ENCODE assay signal across 37 cellular contexts in the genomic region with DNA sequence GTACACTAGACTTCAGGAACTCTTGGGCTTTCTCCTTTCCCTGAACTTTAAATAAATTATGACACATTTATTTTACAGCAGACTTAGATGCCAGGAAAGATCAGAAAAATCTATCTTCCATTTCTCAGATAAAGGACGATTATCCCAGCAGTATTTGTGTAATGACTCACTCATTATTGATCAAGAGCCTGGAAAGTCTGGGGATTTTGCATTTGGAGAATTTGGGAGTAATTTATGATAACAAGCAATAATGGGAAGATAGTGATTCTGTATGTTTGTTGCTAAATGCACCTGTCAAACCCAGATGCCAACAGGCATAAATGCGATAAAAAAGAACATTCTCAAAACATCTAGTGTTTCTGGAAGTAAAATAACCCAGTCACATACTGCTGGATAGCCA.
DNase-seq lines count a peak whose midpoint lies in the region; ATAC-seq, FAIRE-seq and TF ChIP-seq lines count a peak whose summit lies in the region.
"Had no signal": no experiment of that assay in that cellular context is flagged by ENCODE, and none has a peak within 500 bp of the region (broad histone marks: within the 10 kb centered on the region; RNA-seq: fewer than 3 reads in every experiment).

No MANE protein-coding gene starts in this region.

- TF ChIP-seq RAD21 in SK-N-SH (IDR thresholded peaks at IDR 0.05; ENCODE audit: low read length) = no peak

- WGBS in SK-N-SH (ENCODE audit: low lambda C conversion rate) = 43% methylated on average over 2 of the region's 2 CpGs

- H3K9me2 ChIP-seq in SK-N-SH = no peaks in the 10 kb centered on the region
- no peaks in the 10 kb centered on the region for H3K9me2 ChIP-seq in PC-3 (replicated peaks; ENCODE audit: low read length)

- peaks cover 2% of the 10 kb centered on the region for H3K36me3 Mint-ChIP-seq in mesothelial cell of epicardium
- no peaks in the 10 kb centered on the region for H3K36me3 Mint-ChIP-seq in naive thymus-derived CD4-positive, alpha-beta T cell
- H3K36me3 Mint-ChIP-seq: CD14-positive monocyte; CD4-positive, alpha-beta memory T cell; CD4-positive, CD25-positive, alpha-beta regulatory T cell; CD8-positive, alpha-beta memory T cell; CD8-positive, alpha-beta T cell had no signal

- H3K79me2 ChIP-seq in SK-N-SH (ENCODE audit: insufficient read depth) (no peaks in the 10 kb centered on the region), PC-3 (ENCODE audit: low read length) (no peaks in the 10 kb centered on the region)

- no peak for TF ChIP-seq EP300 in SK-N-SH (IDR thresholded peaks at IDR 0.05; ENCODE audit: borderline replicate concordance in 1 of 2, low read depth in 1 of 2, low read length in 1 of 2)

- H3K4me2 ChIP-seq in SK-N-SH = no peak overlapping the region
- H3K4me2 ChIP-seq in PC-3 (ENCODE audit: low read length) = no peak overlapping the region
- H3K4me2 ChIP-seq: A549; BLaER1; BLaER1 treated with 17β-estradiol and CSF1 and Interleukin-3, amounts not matched to agents 10 nM and 100 nM had no signal

- H3K9ac ChIP-seq in SK-N-SH (no peak overlapping the region), PC-3 (ENCODE audit: low read length) (no peak overlapping the region)
- H3K9ac ChIP-seq: BLaER1; BLaER1 treated with 17β-estradiol and CSF1 and Interleukin-3, amounts not matched to agents 10 nM and 100 nM had no signal

- no peaks in the 10 kb centered on the region for H3F3A ChIP-seq in SK-N-SH (replicated peaks; ENCODE audit: insufficient read depth)
- no peaks in the 10 kb centered on the region for H3F3A ChIP-seq in PC-3 (ENCODE audit: low read length, unreplicated experiment)

- H3K9me3 ChIP-seq in SK-N-SH = no peaks in the 10 kb centered on the region
- 0 out of 2 replicates have a peak, but pooled peaks cover 4% of the 10 kb centered on the region for H3K9me3 ChIP-seq in PC-3 (ENCODE audit: low read length)
- H3K9me3 ChIP-seq in naive thymus-derived CD4-positive, alpha-beta T cell (ENCODE audit: control insufficient read depth in 2 of 3, low read length in 3 of 3) = no peaks in the 10 kb centered on the region
- H3K9me3 ChIP-seq: BE2C, BLaER1, Caco-2 had no signal

- peak overlapping the region; percentile 26 for H3K27ac Mint-ChIP-seq in mesothelial cell of epicardium
- H3K27ac Mint-ChIP-seq in naive thymus-derived CD4-positive, alpha-beta T cell = no peak overlapping the region
- H3K27ac Mint-ChIP-seq: B cell; CD14-positive monocyte; CD4-positive, alpha-beta memory T cell; CD4-positive, alpha-beta T cell; CD4-positive, CD25-positive, alpha-beta regulatory T cell; CD8-positive, alpha-beta memory T cell; CD8-positive, alpha-beta T cell had no signal

- intact Hi-C loops in PC-3 (cut with micrococcal nuclease) = no loop called here
- intact Hi-C loops in naive thymus-derived CD4-positive, alpha-beta T cell (cut with micrococcal nuclease) = no loop called here

- H4K20me1 ChIP-seq in SK-N-SH (ENCODE audit: insufficient read depth) = no peaks in the 10 kb centered on the region
- H4K20me1 ChIP-seq in PC-3 (ENCODE audit: low read length) = no peaks in the 10 kb centered on the region
- H4K20me1 ChIP-seq: BLaER1; BLaER1 treated with 17β-estradiol and CSF1 and Interleukin-3, amounts not matched to agents 10 nM and 100 nM had no signal

- H2AFZ ChIP-seq in SK-N-SH (ENCODE audit: low read depth) = no peak overlapping the region
- no peak overlapping the region for H2AFZ ChIP-seq in PC-3 (ENCODE audit: low read length)

- peaks cover 25% of the 10 kb centered on the region for H3K4me1 Mint-ChIP-seq in mesothelial cell of epicardium
- peaks cover 0 to 4% (median 0%) of the 10 kb centered on the region in 7 donors for H3K4me1 Mint-ChIP-seq in naive thymus-derived CD4-positive, alpha-beta T cell
- H3K4me1 Mint-ChIP-seq: B cell, CD14-positive monocyte had no signal

- H3K27me3 Mint-ChIP-seq in mesothelial cell of epicardium (ENCODE audit: low read depth) = no peaks in the 10 kb centered on the region
- H3K27me3 Mint-ChIP-seq in naive thymus-derived CD4-positive, alpha-beta T cell = peaks cover 0 to 9% (median 4%) of the 10 kb centered on the region in 5 donors
- H3K27me3 Mint-ChIP-seq: CD4-positive, alpha-beta T cell had no signal

- H3K4me3 ChIP-seq in SK-N-SH (ENCODE audit: low read depth in 2 of 2, low read length in 1 of 2) (no peak overlapping the region), PC-3 (ENCODE audit: low read length) (no peak overlapping the region), fibroblast of the aortic adventitia (ENCODE audit: low read depth, low read length) (no peak overlapping the region)
- no peak overlapping the region for H3K4me3 ChIP-seq in naive thymus-derived CD4-positive, alpha-beta T cell (ENCODE audit: low read length)
- H3K4me3 ChIP-seq: A549; BLaER1; BLaER1 treated with 17β-estradiol and CSF1 and Interleukin-3, amounts not matched to agents 10 nM and 100 nM had no signal

- no TSS peak for BruUV-seq in PC-3 (replicated peaks; lab: Mats Ljungman, UMichigan)

- TF ChIP-seq CTCF in SK-N-SH (IDR thresholded peaks at IDR 0.05) = no peak
- TF ChIP-seq CTCF in PC-3 (conservative IDR thresholded peaks at IDR 0.05; ENCODE audit: low read depth, low read length) = no peak
- no peak for TF ChIP-seq CTCF in fibroblast of the aortic adventitia (IDR thresholded peaks at IDR 0.05; ENCODE audit: insufficient read depth, low read length)
- no peak for TF ChIP-seq CTCF in mesothelial cell of epicardium (IDR thresholded peaks at IDR 0.05; ENCODE audit: unreplicated experiment)

- DNase-seq in SK-N-SH (no peak), PC-3 (peak; percentile 32), fibroblast of the aortic adventitia (ENCODE audit: low read depth) (peak; percentile 25), mesothelial cell of epicardium (ENCODE audit: low spot score in 2 of 2, unreplicated experiment in 2 of 2) (no peak), H54 (ENCODE audit: insufficient read length, low spot score) (no peak), NAMALWA (ENCODE audit: low spot score) (no peak)
- no peak for DNase-seq in naive thymus-derived CD4-positive, alpha-beta T cell
- DNase-seq: 8988T; ACHN; AML-193; BE2C; C1 segment of cervical spinal cord; Caco-2; Calu3; CD4-positive, alpha-beta memory T cell; CD4-positive, alpha-beta T cell; CD4-positive, CD25-positive, alpha-beta regulatory T cell; CD8-positive, alpha-beta memory T cell; CD8-positive, alpha-beta T cell; COR-L47; DMS 273 treated with DMSO at 0.1 percent for 48 hours; DMS153; DMS53; DMS79; DMS79 treated with DMSO at 0.1 percent for 48 hours; DND-41; EL had no signal

- CTCF ChIA-PET in SK-N-SH (lab: Yijun Ruan, JAX) (no interaction called here), PC-3 (lab: Charles Lee) (no interaction called here)
- CTCF ChIA-PET in naive thymus-derived CD4-positive, alpha-beta T cell (lab: Charles Lee) = no interaction called here

- no peaks in the 10 kb centered on the region for H3K27me3 ChIP-seq in SK-N-SH (ENCODE audit: insufficient read depth)
- H3K27me3 ChIP-seq in PC-3 (ENCODE audit: low read length) = no peaks in the 10 kb centered on the region
- H3K27me3 ChIP-seq in naive thymus-derived CD4-positive, alpha-beta T cell (ENCODE audit: control insufficient read depth in 2 of 2, insufficient read depth in 2 of 2, low read length in 2 of 2) = no peaks in the 10 kb centered on the region
- H3K27me3 ChIP-seq: BE2C; BLaER1; BLaER1 treated with 17β-estradiol and CSF1 and Interleukin-3, amounts not matched to agents 10 nM and 100 nM had no signal

- H3K4me1 ChIP-seq in SK-N-SH (ENCODE audit: control insufficient read depth in 1 of 2, insufficient read depth in 2 of 2, low read depth in 1 of 2, low read length in 1 of 2) (no peaks in the 10 kb centered on the region; a peak in 1 of 4 replicates), PC-3 (ENCODE audit: insufficient read depth, low read length) (no peaks in the 10 kb centered on the region)
- H3K4me1 ChIP-seq in naive thymus-derived CD4-positive, alpha-beta T cell (ENCODE audit: control insufficient read depth in 2 of 2, insufficient read depth in 2 of 2, low read length in 2 of 2) = no peaks in the 10 kb centered on the region
- H3K4me1 ChIP-seq: A549; BE2C; BLaER1; BLaER1 treated with 17β-estradiol and CSF1 and Interleukin-3, amounts not matched to agents 10 nM and 100 nM; Caco-2 had no signal

- H3K27ac ChIP-seq in SK-N-SH (ENCODE audit: low read depth in 2 of 2, low read length in 1 of 2) (no peak overlapping the region; a peak in 1 of 4 replicates), PC-3 (ENCODE audit: low read length) (no peak overlapping the region)
- H3K27ac ChIP-seq in naive thymus-derived CD4-positive, alpha-beta T cell (ENCODE audit: low read depth, low read length) = no peak overlapping the region
- H3K27ac ChIP-seq: 22Rv1; A549; BLaER1; BLaER1 treated with 17β-estradiol and CSF1 and Interleukin-3, amounts not matched to agents 10 nM and 100 nM; C4-2B had no signal

- H3K36me3 ChIP-seq in SK-N-SH (replicated peaks in 1 of 2; ENCODE audit: control insufficient read depth in 1 of 2, insufficient read depth in 2 of 2, low read length in 1 of 2) (no peaks in the 10 kb centered on the region), PC-3 (ENCODE audit: low read depth, low read length) (no peaks in the 10 kb centered on the region)
- no peaks in the 10 kb centered on the region for H3K36me3 ChIP-seq in naive thymus-derived CD4-positive, alpha-beta T cell (ENCODE audit: control insufficient read depth in 2 of 3, insufficient read depth in 3 of 3, low read length in 3 of 3)
- H3K36me3 ChIP-seq: BE2C; BLaER1; BLaER1 treated with 17β-estradiol and CSF1 and Interleukin-3, amounts not matched to agents 10 nM and 100 nM had no signal

- POLR2A ChIA-PET in SK-N-SH (lab: Yijun Ruan, JAX) (no interaction called here), PC-3 (lab: Charles Lee; ENCODE audit: unreplicated experiment) (no interaction called here)
- POLR2A ChIA-PET in naive thymus-derived CD4-positive, alpha-beta T cell (lab: Charles Lee) = no interaction called here

- no peak for FAIRE-seq in H54 (lab: Jason Lieb, UNC)
- FAIRE-seq: A204.1, A549, D721Med had no signal

- H3K4me3 Mint-ChIP-seq in mesothelial cell of epicardium = no peak overlapping the region
- no peak overlapping the region for H3K4me3 Mint-ChIP-seq in naive thymus-derived CD4-positive, alpha-beta T cell
- H3K4me3 Mint-ChIP-seq: B cell; CD14-positive monocyte; CD4-positive, alpha-beta memory T cell; CD4-positive, alpha-beta T cell; CD4-positive, CD25-positive, alpha-beta regulatory T cell; CD8-positive, alpha-beta memory T cell; CD8-positive, alpha-beta T cell had no signal

- peaks cover 29% of the 10 kb centered on the region for H3K9me3 Mint-ChIP-seq in mesothelial cell of epicardium
- peaks cover 0 to 8% (median 0%) of the 10 kb centered on the region in 11 donors for H3K9me3 Mint-ChIP-seq in naive thymus-derived CD4-positive, alpha-beta T cell
- H3K9me3 Mint-ChIP-seq: CD4-positive, alpha-beta T cell had no signal

- no peak for TF ChIP-seq POLR2A in H54 (IDR thresholded peaks at IDR 0.05; ENCODE audit: low read depth, low read length)

- ATAC-seq in SK-N-SH treated with all-trans-retinoic acid at 6 μM for 48 hours = no peak
- ATAC-seq in PC-3 = peak; percentile 22; the same call in 1 of the 2 replicates
- no peak for ATAC-seq in naive thymus-derived CD4-positive, alpha-beta T cell
- ATAC-seq: A549; CD8-positive, alpha-beta T cell had no signal

TF ChIP-seq in SK-N-SH treated with all-trans-retinoic acid at 6 μM for 48 hours, 23 proteins besides CTCF, POLR2A, EP300 and RAD21 (continues in another document):
- 0 out of 2 replicates have a peak, but pooled peaks have one; percentile 11 for TF ChIP-seq ZC3H10 (CRISPR knock-in tag; IDR thresholded peaks at IDR 0.05)

TF ChIP-seq in SK-N-SH, 30 proteins besides CTCF, POLR2A, EP300 and RAD21 (continues in another document):
- no peak for TF ChIP-seq TAF1 (IDR thresholded peaks at IDR 0.05; ENCODE audit: borderline replicate concordance, low read depth, low read length)

Comparison
In these comparisons a context has a peak if more than half of its experiments do, and no peak if none do; other contexts are left out.
1. DNase-seq: peak in PC-3 (single experiment) and fibroblast of the aortic adventitia (single experiment); none in SK-N-SH (single experiment), mesothelial cell of epicardium (0 of 2), naive thymus-derived CD4-positive, alpha-beta T cell (0 of 9), H54 (single experiment) and NAMALWA (single experiment).